1 cellular context compared by ENCODE assay signal in genomic region chr19:3699741-3700241, GRCh38.
TF ChIP-seq lines count a peak whose summit lies in the region.

No MANE protein-coding gene starts in this region.

TF ChIP-seq in HepG2, 621 proteins besides CTCF, POLR2A, EP300 and RAD21 (continued from another document):
- TF ChIP-seq ZNF280B (CRISPR knock-in tag; IDR thresholded peaks at IDR 0.05; ENCODE audit: borderline replicate concordance) = 0 out of 2 replicates have a peak, but pooled peaks have one; percentile 19
- TF ChIP-seq ATRX (CRISPR knock-in tag; IDR thresholded peaks at IDR 0.05; ENCODE audit: borderline replicate concordance) = no peak
- TF ChIP-seq SIN3A (IDR thresholded peaks at IDR 0.05; ENCODE audit: borderline replicate concordance, low read depth, low read length) = no peak
- TF ChIP-seq MIER3 (CRISPR knock-in tag; IDR thresholded peaks at IDR 0.05; ENCODE audit: borderline replicate concordance) = no peak
- TF ChIP-seq SNAPC4 (CRISPR knock-in tag; IDR thresholded peaks at IDR 0.05) = no peak
- no peak for TF ChIP-seq NFYC (CRISPR knock-in tag; IDR thresholded peaks at IDR 0.05)
- TF ChIP-seq ARNT2 (CRISPR knock-in tag; IDR thresholded peaks at IDR 0.05; ENCODE audit: low read depth) = peak; percentile 34; the same call in 1 of the 2 replicates
- 0 out of 2 replicates have a peak, but pooled peaks have one; percentile 26 for TF ChIP-seq ZNF589 (CRISPR knock-in tag; conservative IDR thresholded peaks at IDR 0.05)
- 0 out of 2 replicates have a peak, but pooled peaks have one; percentile 2 for TF ChIP-seq ZFX (CRISPR knock-in tag; IDR thresholded peaks at IDR 0.05; ENCODE audit: low read depth)
- no peak for TF ChIP-seq IKZF1 (IDR thresholded peaks at IDR 0.05)
- TF ChIP-seq ARID2 (CRISPR knock-in tag; IDR thresholded peaks at IDR 0.05; ENCODE audit: borderline replicate concordance) = 0 out of 2 replicates have a peak, but pooled peaks have one; percentile 0
- peak; percentile 34 for TF ChIP-seq ZNF687 (CRISPR knock-in tag; IDR thresholded peaks at IDR 0.05)
- no peak for TF ChIP-seq ZNF382 (CRISPR knock-in tag; IDR thresholded peaks at IDR 0.05; ENCODE audit: borderline replicate concordance)
- TF ChIP-seq ZNF768 (CRISPR knock-in tag; IDR thresholded peaks at IDR 0.05) = peak; percentile 3; the same call in 1 of the 2 replicates
- TF ChIP-seq ZNF749 (CRISPR knock-in tag; IDR thresholded peaks at IDR 0.05; ENCODE audit: borderline replicate concordance) = no peak
- 0 out of 2 replicates have a peak, but pooled peaks have one; percentile 13 for TF ChIP-seq ELF1 (CRISPR knock-in tag; IDR thresholded peaks at IDR 0.05)
- 0 out of 2 replicates have a peak, but pooled peaks have one; percentile 31 for TF ChIP-seq IRX3 (CRISPR knock-in tag; IDR thresholded peaks at IDR 0.05; ENCODE audit: borderline replicate concordance, low read depth)
- no peak for TF ChIP-seq CBX2 (IDR thresholded peaks at IDR 0.05; ENCODE audit: low read depth, low read length)
- TF ChIP-seq CBX2 (CRISPR knock-in tag; IDR thresholded peaks at IDR 0.05; ENCODE audit: low read depth) = no peak
- TF ChIP-seq ZNF329 (CRISPR knock-in tag; IDR thresholded peaks at IDR 0.05; ENCODE audit: low read depth) = no peak
- TF ChIP-seq MXD4 (CRISPR knock-in tag; IDR thresholded peaks at IDR 0.05) = no peak
- TF ChIP-seq ZNF441 (CRISPR knock-in tag; IDR thresholded peaks at IDR 0.05; ENCODE audit: borderline replicate concordance) = peak; percentile 30; the same call in 1 of the 2 replicates
- TF ChIP-seq KLF9 (CRISPR knock-in tag; IDR thresholded peaks at IDR 0.05; ENCODE audit: low read depth) = no peak
- TF ChIP-seq ZNF556 (CRISPR knock-in tag; IDR thresholded peaks at IDR 0.05; ENCODE audit: borderline replicate concordance) = no peak
- no peak for TF ChIP-seq DRAP1 (CRISPR knock-in tag; IDR thresholded peaks at IDR 0.05)
TF ChIP-seq in HepG2: peak in this region for 11.
